ENCODE assay signal across 24 cellular contexts in the genomic region with DNA sequence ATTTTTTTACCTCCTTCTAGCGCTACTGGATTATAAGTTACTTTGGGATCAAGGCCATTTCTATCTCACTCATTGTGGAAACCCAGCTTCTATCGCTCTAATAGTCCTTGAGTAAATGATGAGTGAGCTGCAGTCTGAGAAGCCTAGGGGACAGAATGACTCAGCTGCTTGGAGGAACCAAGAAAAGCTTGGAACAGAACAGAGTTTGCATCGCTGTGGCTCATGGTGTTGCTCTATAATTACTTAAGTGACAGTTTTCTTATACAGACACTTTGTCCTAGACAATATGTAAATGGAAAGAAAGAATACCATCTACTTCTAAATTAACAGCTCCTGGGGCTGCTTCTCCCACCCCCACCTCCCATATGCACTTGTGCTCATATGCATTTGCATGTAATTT.
DNase-seq lines count a peak whose midpoint lies in the region; ATAC-seq, FAIRE-seq and TF ChIP-seq lines count a peak whose summit lies in the region.
"Had no signal": no experiment of that assay in that cellular context is flagged by ENCODE, and none has a peak within 500 bp of the region (broad histone marks: within the 10 kb centered on the region; RNA-seq: fewer than 3 reads in every experiment).

No MANE protein-coding gene starts in this region.

- H3K27me3 ChIP-seq in A673 (replicated peaks; ENCODE audit: insufficient read depth, low read depth, low read length, poor library complexity) (no peaks in the 10 kb centered on the region), IMR-90 (ENCODE audit: control insufficient read depth, insufficient read depth, low read length) (no peaks in the 10 kb centered on the region), K562 (ENCODE audit: control insufficient read depth in 2 of 2, insufficient read depth in 2 of 2, low read length in 2 of 2) (no peaks in the 10 kb centered on the region), left lung (no peaks in the 10 kb centered on the region), H9 (ENCODE audit: insufficient read depth, low read length) (no peaks in the 10 kb centered on the region)
- H3K27me3 ChIP-seq: foreskin keratinocyte had no signal

- no CpG with 5 or more reads among the region's 3 CpGs for WGBS in IMR-90 (ENCODE audit: extremely low coverage in 2 of 2, insufficient read length in 1 of 2), 2 experiments
- 0% methylated on average over 3 of the region's 3 CpGs for WGBS in K562 (ENCODE audit: insufficient coverage, low coverage, missing lambda C conversion rate)
- WGBS in H9 (ENCODE audit: extremely low coverage, insufficient read length, low lambda C conversion rate), result no CpG with 5 or more reads among the region's 3 CpGs

- H3K4ac ChIP-seq in IMR-90 (ENCODE audit: low read depth, low read length) (no peak overlapping the region), H9 (ENCODE audit: low read depth, low read length) (no peak overlapping the region)

- no peaks in the 10 kb centered on the region for H3K36me3 Mint-ChIP-seq in H9 (ENCODE audit: insufficient read depth in 1 of 3, low read depth in 3 of 3)
- H3K36me3 Mint-ChIP-seq in stimulated activated naive B cell treated with anti-CD40 and anti-IgM and Interleukin-4, amounts not matched to agents 10 μg/mL and 1 μg/mL and 100 μg/mL, for 72 hours, result no peaks in the 10 kb centered on the region
- no peaks in the 10 kb centered on the region for H3K36me3 Mint-ChIP-seq in activated CD4-positive, alpha-beta memory T cell treated with anti-CD3 and anti-CD28 coated beads for 36 hours
- H3K36me3 Mint-ChIP-seq: naive B cell; stimulated activated memory B cell treated with anti-CD40 and anti-IgM and Interleukin-4, amounts not matched to agents 10 μg/mL and 1 μg/mL and 100 μg/mL, for 72 hours had no signal

- H3K36me3 ChIP-seq in A673 (ENCODE audit: insufficient read depth, low read length, poor library complexity, severe bottlenecking), result no peaks in the 10 kb centered on the region
- H3K36me3 ChIP-seq in IMR-90 (ENCODE audit: control insufficient read depth, insufficient read depth, low read length), result no peaks in the 10 kb centered on the region
- no peaks in the 10 kb centered on the region for H3K36me3 ChIP-seq in K562 (ENCODE audit: control insufficient read depth, insufficient read depth, low read length)
- H3K36me3 ChIP-seq in left lung, result no peaks in the 10 kb centered on the region
- H3K36me3 ChIP-seq: lower lobe of right lung had no signal

- no peaks in the 10 kb centered on the region for H4K20me1 ChIP-seq in IMR-90 (ENCODE audit: insufficient read depth, low read length)
- no peaks in the 10 kb centered on the region for H4K20me1 ChIP-seq in K562 (replicated peaks; ENCODE audit: control insufficient read depth, insufficient read depth, low read length)
- H4K20me1 ChIP-seq in H9 (ENCODE audit: control insufficient read depth, insufficient read depth, insufficient read length), result no peaks in the 10 kb centered on the region

- H3K9me3 ChIP-seq in A673 (ENCODE audit: low read depth, low read length, poor library complexity, severe bottlenecking), result no peaks in the 10 kb centered on the region
- no peaks in the 10 kb centered on the region for H3K9me3 ChIP-seq in IMR-90 (ENCODE audit: control insufficient read depth, insufficient read depth, low read length)
- H3K9me3 ChIP-seq in K562 (replicated peaks; ENCODE audit: control insufficient read depth, insufficient read depth, low read depth, low read length), result no peaks in the 10 kb centered on the region; the same call in 1 of the 2 replicates
- H3K9me3 ChIP-seq in left lung, result no peaks in the 10 kb centered on the region
- H3K9me3 ChIP-seq in H9 (ENCODE audit: control insufficient read depth, low read depth, low read length), result no peaks in the 10 kb centered on the region
- H3K9me3 ChIP-seq: lower lobe of right lung had no signal

- CTCF ChIA-PET in A673 (lab: Charles Lee), result interaction anchor here (0.6 kb wide), 1 partner anchor 11 kb away, joined by 6 read pairs; no protein-coding TSS in a partner anchor
- CTCF ChIA-PET in IMR-90 (lab: Yijun Ruan, JAX), result no interaction called here
- CTCF ChIA-PET in K562 (lab: Yijun Ruan, JAX; ENCODE audit: low intra/inter-chr PET ratio), result no interaction called here
- CTCF ChIA-PET in activated CD4-positive, alpha-beta memory T cell treated with anti-CD3 and anti-CD28 coated beads for 36 hours (lab: Charles Lee), result interaction anchor here (0.7 kb wide), 1 partner anchor 13 kb away, joined by 4 read pairs; no protein-coding TSS in a partner anchor

- no peak overlapping the region for H2BK120ac ChIP-seq in IMR-90 (ENCODE audit: low read depth, low read length)
- H2BK120ac ChIP-seq in H9 (ENCODE audit: low read depth, low read length, poor library complexity, severe bottlenecking), result no peak overlapping the region

- TF ChIP-seq POLR2A in IMR-90 (IDR thresholded peaks at IDR 0.05; ENCODE audit: low read depth, low read length) (no peak), K562 (conservative IDR thresholded peaks at IDR 0.05) (no peak)

- no peaks in the 10 kb centered on the region for H3K27me3 Mint-ChIP-seq in H9 (ENCODE audit: low read depth)
- H3K27me3 Mint-ChIP-seq in stimulated activated naive B cell treated with anti-CD40 and anti-IgM and Interleukin-4, amounts not matched to agents 10 μg/mL and 1 μg/mL and 100 μg/mL, for 72 hours, result no peaks in the 10 kb centered on the region
- H3K27me3 Mint-ChIP-seq in activated CD4-positive, alpha-beta memory T cell treated with anti-CD3 and anti-CD28 coated beads for 36 hours, result no peaks in the 10 kb centered on the region
- H3K27me3 Mint-ChIP-seq: effector memory CD8-positive, alpha-beta T cell; stimulated activated memory B cell treated with anti-CD40 and anti-IgM and Interleukin-4, amounts not matched to agents 10 μg/mL and 1 μg/mL and 100 μg/mL, for 72 hours had no signal

- 0 out of 4 replicates have a peak, but pooled peaks cover 0 to 4% of the 10 kb centered on the region in 2 experiments for H3K4me1 Mint-ChIP-seq in H9
- H3K4me1 Mint-ChIP-seq in stimulated activated naive B cell treated with anti-CD40 and anti-IgM and Interleukin-4, amounts not matched to agents 10 μg/mL and 1 μg/mL and 100 μg/mL, for 72 hours, result no peaks in the 10 kb centered on the region
- no peaks in the 10 kb centered on the region for H3K4me1 Mint-ChIP-seq in activated CD4-positive, alpha-beta memory T cell treated with anti-CD3 and anti-CD28 coated beads for 36 hours (ENCODE audit: low read depth)
- H3K4me1 Mint-ChIP-seq: naive B cell; stimulated activated memory B cell treated with anti-CD40 and anti-IgM and Interleukin-4, amounts not matched to agents 10 μg/mL and 1 μg/mL and 100 μg/mL, for 72 hours had no signal

- no peak overlapping the region for H4K91ac ChIP-seq in IMR-90 (ENCODE audit: insufficient read depth, low read depth, low read length)
- H4K91ac ChIP-seq in H9 (ENCODE audit: insufficient read length, low read depth, low read length), result no peak overlapping the region

- H2BK20ac ChIP-seq in IMR-90 (ENCODE audit: low read depth, low read length) (no peak overlapping the region), H9 (ENCODE audit: low read depth, low read length, poor library complexity, severe bottlenecking) (no peak overlapping the region)

- H2AFZ ChIP-seq in IMR-90 (replicated peaks; ENCODE audit: low read length, poor library complexity) (no peak overlapping the region), K562 (ENCODE audit: low read depth, low read length) (no peak overlapping the region), H9 (ENCODE audit: low read length) (no peak overlapping the region)

- no peak for TF ChIP-seq RAD21 in IMR-90 (IDR thresholded peaks at IDR 0.05; ENCODE audit: low read length)
- no peak for TF ChIP-seq RAD21 in K562 (CRISPR knock-in tag; conservative IDR thresholded peaks at IDR 0.05 in 1 of 2, IDR thresholded peaks at IDR 0.05 in 1 of 2)

- H3K9ac ChIP-seq in IMR-90 (ENCODE audit: low read depth, low read length) (no peak overlapping the region), K562 (ENCODE audit: insufficient read depth in 1 of 2, low read depth in 2 of 2, low read length in 2 of 2) (no peak overlapping the region), H9 (ENCODE audit: extremely low read depth, insufficient read length, low read length) (no peak overlapping the region)

- ATAC-seq in IMR-90 (ENCODE audit: low read depth) (peak; percentile 68; the same call in 1 of the 2 replicates), K562 (no peak), left lung (peak; percentile 23)
- no peak for ATAC-seq in stimulated activated naive B cell treated with anti-CD40 and anti-IgM and Interleukin-4, amounts not matched to agents 10 μg/mL and 1 μg/mL and 100 μg/mL, for 72 hours (replicated peaks)
- ATAC-seq: activated CD4-positive, CD25-positive, alpha-beta regulatory T cell treated with anti-CD3 and anti-CD28 coated beads, Interleukin-2, amount 50 U/mL, for 24 hours; effector memory CD8-positive, alpha-beta T cell; foreskin keratinocyte; lower lobe of right lung; stimulated activated memory B cell treated with anti-CD40 and anti-IgM and Interleukin-4, amounts not matched to agents 10 μg/mL and 1 μg/mL and 100 μg/mL, for 72 hours had no signal

- H2BK12ac ChIP-seq in H9 (ENCODE audit: insufficient read length, low read depth, low read length), result no peak overlapping the region

- dilution Hi-C loops in IMR-90 (cut with HindIII; ENCODE audit: low sequenced_read_pairs, unreplicated experiment), result no loop called here

- H3K56ac ChIP-seq in IMR-90 (ENCODE audit: extremely low read depth, insufficient read depth, low read length), result no peak overlapping the region
- no peak overlapping the region for H3K56ac ChIP-seq in H9 (ENCODE audit: insufficient read length, low read depth, low read length)

- no peaks in the 10 kb centered on the region for H3K79me2 ChIP-seq in K562 (ENCODE audit: control insufficient read depth, insufficient read depth, low read length)
- H3K79me2 ChIP-seq in H9 (ENCODE audit: insufficient read depth, low read length), result no peaks in the 10 kb centered on the region

- no peak overlapping the region for H4K5ac ChIP-seq in IMR-90 (ENCODE audit: low read depth, low read length)
- H4K5ac ChIP-seq in H9 (ENCODE audit: insufficient read length, low read depth, low read length), result no peak overlapping the region

- peaks cover 17% of the 10 kb centered on the region for H3K4me1 ChIP-seq in A673 (ENCODE audit: insufficient read depth, low read length, poor library complexity, severe bottlenecking)
- H3K4me1 ChIP-seq in IMR-90 (ENCODE audit: control insufficient read depth, insufficient read depth, low read length), result no peaks in the 10 kb centered on the region
- no peaks in the 10 kb centered on the region for H3K4me1 ChIP-seq in K562 (replicated peaks in 1 of 2; ENCODE audit: control insufficient read depth in 2 of 2, insufficient read depth in 2 of 2, low read length in 2 of 2)
- H3K4me1 ChIP-seq in left lung, result peaks cover 0 to 3% of the 10 kb centered on the region in 2 donors
- no peaks in the 10 kb centered on the region for H3K4me1 ChIP-seq in H9 (ENCODE audit: insufficient read depth, low read length)
- H3K4me1 ChIP-seq: foreskin keratinocyte, lower lobe of right lung had no signal

- FAIRE-seq in K562 (lab: Jason Lieb, UNC), result no peak
- FAIRE-seq: bronchial epithelial cell, GM12892, urothelium cell line had no signal

- H3K4me2 ChIP-seq in IMR-90 (ENCODE audit: low read depth, low read length) (no peak overlapping the region), K562 (ENCODE audit: insufficient read depth, low read length) (no peak overlapping the region), H9 (ENCODE audit: insufficient read depth, insufficient read length, low read length) (no peak overlapping the region)

- H2AK9ac ChIP-seq in IMR-90 (replicated peaks; ENCODE audit: low read depth, low read length, poor library complexity), result no peak overlapping the region

- BruUV-seq in A673 (replicated peaks; lab: Mats Ljungman, UMichigan) (no TSS peak), IMR-90 (replicated peaks; lab: Mats Ljungman, UMichigan) (no TSS peak), K562 (replicated peaks; lab: Mats Ljungman, UMichigan) (no TSS peak)

- POLR2A ChIA-PET in A673 (lab: Charles Lee; ENCODE audit: low non-redundant PET), result interaction anchor here (0.6 kb wide), 1 partner anchor 125 kb away, joined by 4 read pairs; no protein-coding TSS in a partner anchor
- POLR2A ChIA-PET in IMR-90 (lab: Charles Lee; ENCODE audit: unreplicated experiment), result no interaction called here
- POLR2A ChIA-PET in K562 (lab: Yijun Ruan, JAX), result no interaction called here
- POLR2A ChIA-PET in activated CD4-positive, alpha-beta memory T cell treated with anti-CD3 and anti-CD28 coated beads for 36 hours (lab: Charles Lee), result interaction anchor here (0.6 kb wide), 1 partner anchor 1088 kb away, joined by 3 read pairs; no protein-coding TSS in a partner anchor

- H3K4me3 Mint-ChIP-seq in H9, result no peak overlapping the region
- no peak overlapping the region for H3K4me3 Mint-ChIP-seq in stimulated activated naive B cell treated with anti-CD40 and anti-IgM and Interleukin-4, amounts not matched to agents 10 μg/mL and 1 μg/mL and 100 μg/mL, for 72 hours
- H3K4me3 Mint-ChIP-seq in activated CD4-positive, alpha-beta memory T cell treated with anti-CD3 and anti-CD28 coated beads for 36 hours, result no peak overlapping the region
- H3K4me3 Mint-ChIP-seq: effector memory CD8-positive, alpha-beta T cell; naive B cell; stimulated activated memory B cell treated with anti-CD40 and anti-IgM and Interleukin-4, amounts not matched to agents 10 μg/mL and 1 μg/mL and 100 μg/mL, for 72 hours had no signal

- H3K18ac ChIP-seq in IMR-90 (ENCODE audit: low read depth, low read length) (no peak overlapping the region), H9 (ENCODE audit: insufficient read length, low read depth, low read length) (no peak overlapping the region)

- H2BK15ac ChIP-seq in IMR-90 (ENCODE audit: low read depth, low read length), result no peak overlapping the region
- H2BK15ac ChIP-seq in H9 (ENCODE audit: low read depth, low read length), result no peak overlapping the region

- H3K23me2 ChIP-seq in H9 (ENCODE audit: insufficient read length, low read depth, low read length, poor library complexity, severe bottlenecking), result no peaks in the 10 kb centered on the region

- no peaks in the 10 kb centered on the region for H3K79me1 ChIP-seq in IMR-90 (ENCODE audit: low read depth in 1 of 2, low read length in 2 of 2)
- no peaks in the 10 kb centered on the region for H3K79me1 ChIP-seq in H9 (ENCODE audit: insufficient read depth, low read depth, low read length, poor library complexity, severe bottlenecking)

- H3K14ac ChIP-seq in IMR-90 (replicated peaks; ENCODE audit: low read depth, low read length) (no peak overlapping the region), H9 (ENCODE audit: insufficient read depth, low read length) (no peak overlapping the region)

- intact Hi-C loops in A673 (cut with micrococcal nuclease; ENCODE audit: unreplicated experiment) (no loop called here), IMR-90 (cut with micrococcal nuclease) (no loop called here), K562 (cut with micrococcal nuclease) (no loop called here), left lung (cut with DNase I) (no loop called here)
- intact Hi-C loops in activated CD4-positive, alpha-beta memory T cell treated with anti-CD3 and anti-CD28 coated beads for 36 hours (cut with micrococcal nuclease), result no loop called here

- H4K8ac ChIP-seq in IMR-90 (ENCODE audit: low read depth in 2 of 2, low read length in 2 of 2), result no peak overlapping the region
- no peak overlapping the region for H4K8ac ChIP-seq in H9 (replicated peaks; ENCODE audit: insufficient read length, low read depth, low read length)

- H3K27ac ChIP-seq in A673 (ENCODE audit: low read depth, low read length, poor library complexity, severe bottlenecking) (no peak overlapping the region), IMR-90 (ENCODE audit: insufficient read depth, low read length) (no peak overlapping the region), K562 (ENCODE audit: extremely low read depth, low read depth, low read length) (no peak overlapping the region), left lung (no peak overlapping the region), H9 (ENCODE audit: insufficient read length, low read depth, low read length) (no peak overlapping the region)
- H3K27ac ChIP-seq: foreskin keratinocyte, lower lobe of right lung had no signal

- H2AK5ac ChIP-seq in IMR-90 (ENCODE audit: low read depth, low read length) (no peak overlapping the region), H9 (ENCODE audit: insufficient read length, low read length) (no peak overlapping the region)

- H3K23ac ChIP-seq in IMR-90 (ENCODE audit: low read depth, low read length) (no peak overlapping the region), H9 (ENCODE audit: insufficient read length, low read depth, low read length) (no peak overlapping the region)

- in situ Hi-C loops in IMR-90 (cut with MboI; ENCODE audit: low sequenced_read_pairs), result no loop called here
- in situ Hi-C loops in K562 (cut with MboI), result loop anchor here (25.0 kb wide), 1 partner anchor 1354 kb away; no protein-coding TSS in a partner anchor

- DNase-seq in A673 (ENCODE audit: low spot score) (peak; percentile 41), IMR-90 (peak; percentile 56), K562 (ENCODE audit: extremely low read depth in 1 of 4, low spot score in 3 of 4) (no peak), left lung (no peak), H9 (no peak), DMS153 treated with DMSO at 0.1 percent for 48 hours (lab: John Stamatoyannopoulos, UW; ENCODE audit: unreplicated experiment) (no peak)
- DNase-seq in stimulated activated naive B cell treated with anti-CD40 and anti-IgM and Interleukin-4, amounts not matched to agents 10 μg/mL and 1 μg/mL and 100 μg/mL, for 72 hours, result no peak
- DNase-seq in activated CD4-positive, alpha-beta memory T cell treated with anti-CD3 and anti-CD28 coated beads for 36 hours, result no peak
- DNase-seq: activated CD8-positive, alpha-beta memory T cell treated with anti-CD3 and anti-CD28 coated beads, Interleukin-2, amount 50 U/mL, for 48 hours; activated naive CD4-positive, alpha-beta T cell treated with Interleukin-2 at 50 U/mL for 16 hours; Calu3; effector memory CD8-positive, alpha-beta T cell; foreskin keratinocyte; GDM1; GOT3; lower lobe of right lung; naive B cell; NCI-H1417; NK-92 treated with Interleukin-12 subunit alpha and Interleukin-12 subunit beta, amount 100 ng/mL, for 24 hours had no signal

- TF ChIP-seq EP300 in K562 (IDR thresholded peaks at IDR 0.05; ENCODE audit: low read length), result no peak

- no peak for TF ChIP-seq CTCF in A673 (conservative IDR thresholded peaks at IDR 0.05; ENCODE audit: low read depth, low read length)
- TF ChIP-seq CTCF in IMR-90 (conservative IDR thresholded peaks at IDR 0.05; ENCODE audit: low read depth, low read length), result no peak
- no peak for TF ChIP-seq CTCF in K562 (IDR thresholded peaks at IDR 0.05 in 2 of 3, conservative IDR thresholded peaks at IDR 0.05 in 1 of 3; ENCODE audit: insufficient read depth in 2 of 3, low read depth in 1 of 3, low read length in 3 of 3)
- no peak for TF ChIP-seq CTCF in left lung (IDR thresholded peaks at IDR 0.05)
- no peak for TF ChIP-seq CTCF in H9 (conservative IDR thresholded peaks at IDR 0.05)

- no peak overlapping the region for H2BK5ac ChIP-seq in IMR-90 (ENCODE audit: low read depth, low read length, poor library complexity, severe bottlenecking)
- no peak overlapping the region for H2BK5ac ChIP-seq in H9 (ENCODE audit: insufficient read length, low read length)

- H3K9me3 Mint-ChIP-seq in H9, result no peaks in the 10 kb centered on the region
- H3K9me3 Mint-ChIP-seq in stimulated activated naive B cell treated with anti-CD40 and anti-IgM and Interleukin-4, amounts not matched to agents 10 μg/mL and 1 μg/mL and 100 μg/mL, for 72 hours, result no peaks in the 10 kb centered on the region
- H3K9me3 Mint-ChIP-seq in activated CD4-positive, alpha-beta memory T cell treated with anti-CD3 and anti-CD28 coated beads for 36 hours, result no peaks in the 10 kb centered on the region
- H3K9me3 Mint-ChIP-seq: stimulated activated memory B cell treated with anti-CD40 and anti-IgM and Interleukin-4, amounts not matched to agents 10 μg/mL and 1 μg/mL and 100 μg/mL, for 72 hours had no signal

- H3K9me1 ChIP-seq in IMR-90 (ENCODE audit: insufficient read depth, low read length), result no peaks in the 10 kb centered on the region
- no peaks in the 10 kb centered on the region for H3K9me1 ChIP-seq in K562 (ENCODE audit: control insufficient read depth, insufficient read depth, low read length)

- no peak overlapping the region for H3T11ph ChIP-seq in H9 (ENCODE audit: low read length)

- H3K27ac Mint-ChIP-seq in H9, result no peak overlapping the region
- H3K27ac Mint-ChIP-seq in stimulated activated naive B cell treated with anti-CD40 and anti-IgM and Interleukin-4, amounts not matched to agents 10 μg/mL and 1 μg/mL and 100 μg/mL, for 72 hours, result no peak overlapping the region
- H3K27ac Mint-ChIP-seq in activated CD4-positive, alpha-beta memory T cell treated with anti-CD3 and anti-CD28 coated beads for 36 hours, result no peak overlapping the region
- H3K27ac Mint-ChIP-seq: effector memory CD8-positive, alpha-beta T cell; stimulated activated memory B cell treated with anti-CD40 and anti-IgM and Interleukin-4, amounts not matched to agents 10 μg/mL and 1 μg/mL and 100 μg/mL, for 72 hours had no signal

- no peak overlapping the region for H3K4me3 ChIP-seq in A673 (ENCODE audit: low read depth, low read length, poor library complexity, severe bottlenecking)
- H3K4me3 ChIP-seq in IMR-90 (ENCODE audit: insufficient read depth, low read depth, low read length), result no peak overlapping the region
- no peak overlapping the region for H3K4me3 ChIP-seq in K562
- H3K4me3 ChIP-seq in left lung, result no peak overlapping the region
- H3K4me3 ChIP-seq: lower lobe of right lung had no signal

Comparison
In these comparisons a context has a peak if more than half of its experiments do, and no peak if none do; other contexts are left out.
1. DNase-seq: peak in A673 (single experiment) and IMR-90 (single experiment); none in K562 (0 of 4), left lung (0 of 2), H9 (single experiment), stimulated activated naive B cell treated with anti-CD40 and anti-IgM and Interleukin-4, amounts not matched to agents 10 μg/mL and 1 μg/mL and 100 μg/mL, for 72 hours (single experiment), DMS153 treated with DMSO at 0.1 percent for 48 hours (single experiment) and activated CD4-positive, alpha-beta memory T cell treated with anti-CD3 and anti-CD28 coated beads for 36 hours (single experiment).
2. ATAC-seq: peak in IMR-90 (single experiment) and left lung (single experiment); none in K562 (single experiment) and stimulated activated naive B cell treated with anti-CD40 and anti-IgM and Interleukin-4, amounts not matched to agents 10 μg/mL and 1 μg/mL and 100 μg/mL, for 72 hours (0 of 2).
3. CTCF ChIA-PET loops: an anchor here in A673 (0.6 kb wide) and activated CD4-positive, alpha-beta memory T cell treated with anti-CD3 and anti-CD28 coated beads for 36 hours (0.7 kb wide); none called in IMR-90 and K562.
4. POLR2A ChIA-PET loops: an anchor here in A673 (0.6 kb wide) and activated CD4-positive, alpha-beta memory T cell treated with anti-CD3 and anti-CD28 coated beads for 36 hours (0.6 kb wide); none called in IMR-90 and K562.